ENCODE assay signal across 8 cellular contexts in the genomic region with DNA sequence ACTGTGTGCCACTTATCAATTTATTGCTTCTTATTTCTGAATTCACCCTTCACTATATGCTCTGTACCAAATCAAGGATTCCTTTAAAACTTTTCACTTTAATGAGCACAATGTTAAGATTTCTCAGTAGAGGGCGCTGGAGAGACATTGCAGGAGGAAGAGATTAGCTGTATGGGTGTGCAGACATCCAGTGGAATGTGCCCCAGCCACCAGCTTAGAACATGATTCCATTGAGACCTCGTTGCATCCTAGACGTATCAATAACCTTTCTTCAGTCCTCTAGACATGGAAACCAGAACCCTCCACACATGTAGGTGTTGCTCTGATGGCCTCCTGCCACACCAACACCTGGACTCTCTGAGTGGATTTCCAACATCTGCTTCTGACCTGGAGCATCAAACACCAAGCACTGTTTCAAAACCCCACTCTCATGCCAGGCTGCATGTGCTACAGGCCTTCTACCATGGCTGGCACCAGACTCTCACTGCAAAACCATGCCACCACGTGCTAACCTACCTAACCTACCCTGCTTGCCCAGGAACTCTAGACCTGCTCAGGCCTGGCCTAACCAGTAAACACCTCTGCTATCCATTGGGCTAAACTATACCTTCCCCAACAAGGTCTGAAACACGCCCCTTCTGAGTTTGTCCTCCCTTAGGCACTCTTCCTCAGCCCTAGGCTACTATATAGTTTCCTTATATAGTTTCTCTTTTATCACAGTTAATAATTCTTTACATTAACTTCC.
DNase-seq lines count a peak whose midpoint lies in the region; ATAC-seq and TF ChIP-seq lines count a peak whose summit lies in the region.

No MANE protein-coding gene starts in this region.

- H3K4me3 ChIP-seq in dorsolateral prefrontal cortex (no peak overlapping the region), osteoblast (ENCODE audit: insufficient read depth, low read length) (no peak overlapping the region)

- H3K9me3 ChIP-seq in osteoblast (ENCODE audit: low read depth, low read length), result no peaks in the 10 kb centered on the region

- peak; percentile 33 to 44 for DNase-seq in AML-193 (lab: John Stamatoyannopoulos, UW)
- DNase-seq in NCI-H774 (lab: John Stamatoyannopoulos, UW), result peak; percentile 40
- DNase-seq in dorsolateral prefrontal cortex, result no peak
- DNase-seq in osteoblast (ENCODE audit: insufficient read length, low spot score, missing footprints), result no peak
- DNase-seq in DMS79 treated with DMSO at 0.1 percent for 48 hours (lab: John Stamatoyannopoulos, UW), result no peak
- DNase-seq in posterior vena cava (ENCODE audit: low spot score), result no peak

- no peaks in the 10 kb centered on the region for H3K36me3 ChIP-seq in osteoblast (ENCODE audit: insufficient read depth, low read length)

- no peaks in the 10 kb centered on the region for H3K4me1 ChIP-seq in osteoblast (ENCODE audit: insufficient read depth, low read length)

- intact Hi-C loops in dorsolateral prefrontal cortex (cut with DNase I) (no loop called here), posterior vena cava (cut with DNase I) (loop anchor here in 1 of 2 donors (10.0 kb wide), 1 partner anchor 280 kb away; no protein-coding TSS in a partner anchor)

- H3K27me3 ChIP-seq in dorsolateral prefrontal cortex, result peaks cover 0 to 3% (median 0%) of the 10 kb centered on the region in 45 donors
- no peaks in the 10 kb centered on the region for H3K27me3 ChIP-seq in osteoblast (ENCODE audit: insufficient read depth, low read length)

- peak in 31 of 56 donors; percentile 7 to 46 (median 25) for TF ChIP-seq CTCF in dorsolateral prefrontal cortex (IDR thresholded peaks at IDR 0.05 in 54 of 56, conservative IDR thresholded peaks at IDR 0.05 in 2 of 56; ENCODE audit: low read depth in 1 of 56, partially characterized antibody in 56 of 56)
- peak; percentile 55 for TF ChIP-seq CTCF in osteoblast (IDR thresholded peaks at IDR 0.05; ENCODE audit: extremely low read depth, low read depth, low read length)

- H4K20me1 ChIP-seq in osteoblast (ENCODE audit: insufficient read depth, low read length), result no peaks in the 10 kb centered on the region

- no peak overlapping the region for H2AFZ ChIP-seq in osteoblast (ENCODE audit: low read length)

- H3K27ac ChIP-seq in dorsolateral prefrontal cortex (no peak overlapping the region), osteoblast (ENCODE audit: low read depth, low read length) (no peak overlapping the region)

- H3K4me2 ChIP-seq in osteoblast (ENCODE audit: insufficient read depth, low read length), result no peak overlapping the region

- ATAC-seq in GM18498 (IDR thresholded peaks at IDR 0.05; ENCODE audit: unreplicated experiment) (peak; percentile 75), HG03135 (IDR thresholded peaks at IDR 0.05; ENCODE audit: unreplicated experiment) (peak; percentile 66)

- H3K79me2 ChIP-seq in osteoblast (ENCODE audit: insufficient read depth, low read length), result no peaks in the 10 kb centered on the region

Comparison
In these comparisons a context has a peak if more than half of its experiments do, and no peak if none do; other contexts are left out.
1. DNase-seq: peak in AML-193 (2 of 2) and NCI-H774 (single experiment); none in dorsolateral prefrontal cortex (0 of 10), osteoblast (single experiment), DMS79 treated with DMSO at 0.1 percent for 48 hours (single experiment) and posterior vena cava (single experiment).